In the genomic region with DNA sequence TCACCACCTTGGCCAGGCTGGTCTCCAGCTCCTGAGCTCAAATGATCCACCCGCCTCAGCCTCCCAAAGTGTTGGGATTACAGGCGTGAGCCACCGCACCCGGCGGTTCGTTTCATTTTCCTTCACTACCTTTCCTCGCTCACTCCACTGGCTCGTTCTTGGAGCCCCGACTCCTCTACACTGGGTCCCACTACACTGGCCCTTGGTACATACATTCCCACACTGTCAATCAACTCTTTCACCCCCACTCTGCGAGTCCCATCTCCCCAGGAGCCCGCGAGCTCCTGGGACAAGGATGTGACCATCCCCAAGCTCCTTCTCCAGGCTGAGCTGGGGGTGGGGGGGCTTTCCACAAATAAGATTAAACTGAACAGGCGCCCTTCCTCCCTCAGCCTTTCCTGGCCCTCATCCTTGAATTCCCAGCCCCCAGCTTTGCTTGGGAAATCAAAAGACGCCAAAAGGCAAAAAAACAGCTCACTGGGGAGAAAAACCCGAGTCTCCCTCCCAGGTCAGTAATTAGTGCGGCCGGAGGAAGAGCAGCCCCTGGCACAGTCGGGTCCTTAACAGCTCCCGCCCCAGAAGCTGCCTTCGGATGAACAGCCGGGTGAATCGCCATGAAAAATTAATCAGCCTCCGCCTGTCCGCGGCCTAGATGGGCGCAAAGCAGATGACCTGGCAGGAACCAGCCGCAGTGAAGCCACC, we compare ENCODE assay signal across 8 cellular contexts. TPM values are rescaled to one million over a fixed set of nuclear protein-coding genes. Genes with fewer than 3 reads are reported as not detected.
DNase-seq lines count a peak whose midpoint lies in the region; ATAC-seq, FAIRE-seq and TF ChIP-seq lines count a peak whose summit lies in the region.

No MANE protein-coding gene starts in this region.

- peak overlapping the region; percentile 64 for H3K27ac Mint-ChIP-seq in astrocyte (ENCODE audit: unreplicated experiment)

- intact Hi-C loops in uterus (cut with DNase I; ENCODE audit: low total_unique reads), result loop anchor here (10.0 kb wide), 1 partner anchor 1401 kb away; no protein-coding TSS in a partner anchor

- peaks cover 26% of the 10 kb centered on the region for H3K27me3 ChIP-seq in ACC112 (ENCODE audit: insufficient read depth, low read length)
- peaks cover 9% of the 10 kb centered on the region for H3K27me3 ChIP-seq in astrocyte (ENCODE audit: insufficient read depth, low read length)
- peaks cover 14 to 26% of the 10 kb centered on the region in 2 donors for H3K27me3 ChIP-seq in mucosa of rectum (ENCODE audit: control insufficient read depth in 2 of 2, insufficient read depth in 2 of 2, low read length in 2 of 2)
- no peaks in the 10 kb centered on the region for H3K27me3 ChIP-seq in uterus

- H3K36me3 ChIP-seq in ACC112 (ENCODE audit: insufficient read depth, low read length), result no peaks in the 10 kb centered on the region
- H3K36me3 ChIP-seq in astrocyte (ENCODE audit: insufficient read depth, low read length), result no peaks in the 10 kb centered on the region
- H3K36me3 ChIP-seq in mucosa of rectum (ENCODE audit: control insufficient read depth in 2 of 2, insufficient read depth in 2 of 2, low read length in 2 of 2), result no peaks in the 10 kb centered on the region
- no peaks in the 10 kb centered on the region for H3K36me3 ChIP-seq in uterus

- no peak overlapping the region for H3K4me3 Mint-ChIP-seq in astrocyte (ENCODE audit: unreplicated experiment)

- H3K9ac ChIP-seq in astrocyte (ENCODE audit: low read length), result peak overlapping the region; percentile 5
- no peak overlapping the region for H3K9ac ChIP-seq in mucosa of rectum (ENCODE audit: low read depth in 1 of 2, low read length in 2 of 2)

- no peak for TF ChIP-seq POLR2A in uterus (IDR thresholded peaks at IDR 0.05)

- no peak for DNase-seq in astrocyte (ENCODE audit: low read depth)
- DNase-seq in COLO829 (ENCODE audit: low spot score), result no peak
- DNase-seq in uterus, result no peak

- H3K36me3 Mint-ChIP-seq in astrocyte (ENCODE audit: low read depth, unreplicated experiment), result no peaks in the 10 kb centered on the region

- H3K4me1 ChIP-seq in ACC112 (ENCODE audit: control insufficient read depth, insufficient read depth, low read length, unreplicated experiment), result no peaks in the 10 kb centered on the region
- peaks cover 8% of the 10 kb centered on the region for H3K4me1 ChIP-seq in astrocyte (ENCODE audit: insufficient read depth, low read length)
- H3K4me1 ChIP-seq in mucosa of rectum (ENCODE audit: control insufficient read depth in 2 of 2, insufficient read depth in 2 of 2, low read length in 2 of 2), result peaks cover 0 to 7% of the 10 kb centered on the region in 2 donors
- peaks cover 0 to 4% of the 10 kb centered on the region in 2 donors for H3K4me1 ChIP-seq in uterus

- H3K79me2 ChIP-seq in ACC112 (ENCODE audit: control insufficient read depth, insufficient read depth, low read length, unreplicated experiment) (no peaks in the 10 kb centered on the region), astrocyte (ENCODE audit: insufficient read depth, low read length) (no peaks in the 10 kb centered on the region)

- H3K9me3 ChIP-seq in astrocyte (ENCODE audit: insufficient read depth, low read depth, low read length) (no peaks in the 10 kb centered on the region), mucosa of rectum (ENCODE audit: control insufficient read depth in 2 of 2, low read length in 2 of 2) (no peaks in the 10 kb centered on the region), uterus (no peaks in the 10 kb centered on the region)

- FAIRE-seq in astrocyte (lab: Jason Lieb, UNC), result no peak

- H2AFZ ChIP-seq in ACC112 (ENCODE audit: low read length, unreplicated experiment) (no peak overlapping the region), astrocyte (ENCODE audit: low read depth, low read length) (peak overlapping the region; percentile 75)

- H3K4me3 ChIP-seq in ACC112 (ENCODE audit: low read depth, low read length), result peak overlapping the region; percentile 52; the same call in 1 of the 2 replicates
- H3K4me3 ChIP-seq in astrocyte (ENCODE audit: insufficient read depth, low read depth, low read length), result peak overlapping the region; percentile 43
- peak overlapping the region; percentile 25 to 65 for H3K4me3 ChIP-seq in mucosa of rectum (ENCODE audit: low read length in 2 of 2)
- peak overlapping the region in 1 of 2 donors; percentile 37 for H3K4me3 ChIP-seq in uterus

- peaks cover 33% of the 10 kb centered on the region for H3K27me3 Mint-ChIP-seq in astrocyte (ENCODE audit: low read depth, unreplicated experiment)

- H3K4me2 ChIP-seq in astrocyte (ENCODE audit: low read length), result peak overlapping the region; percentile 84

- TF ChIP-seq CTCF in astrocyte (IDR thresholded peaks at IDR 0.05; ENCODE audit: insufficient read depth, low read depth, low read length) (no peak), uterus (IDR thresholded peaks at IDR 0.05) (no peak)

- ATAC-seq in GM19463 (IDR thresholded peaks at IDR 0.05; ENCODE audit: unreplicated experiment) (peak; percentile 12), HG03571 (IDR thresholded peaks at IDR 0.05; ENCODE audit: unreplicated experiment) (no peak), HG02759 (IDR thresholded peaks at IDR 0.05; ENCODE audit: unreplicated experiment) (no peak)

- peaks cover 13% of the 10 kb centered on the region for H3K4me1 Mint-ChIP-seq in astrocyte (ENCODE audit: low read depth, unreplicated experiment)

- no peak overlapping the region for H3K27ac ChIP-seq in ACC112 (ENCODE audit: low read depth, low read length)
- no peak overlapping the region for H3K27ac ChIP-seq in astrocyte (ENCODE audit: low read depth, low read length)
- no peak overlapping the region for H3K27ac ChIP-seq in mucosa of rectum (ENCODE audit: low read depth in 2 of 2, low read length in 2 of 2)
- no peak overlapping the region for H3K27ac ChIP-seq in uterus

- H3K9me3 Mint-ChIP-seq in astrocyte (ENCODE audit: unreplicated experiment), result no peaks in the 10 kb centered on the region

- H4K20me1 ChIP-seq in astrocyte (ENCODE audit: insufficient read depth, low read length), result no peaks in the 10 kb centered on the region

RNA-seq across cellular contexts. Expression of a gene that starts 42.8 kb away (rescaled TPM):
- not detected in 2 replicates for total RNA-seq in astrocyte
- total RNA-seq in uterus, result 1 to 10 TPM in 1 of 4 donors, under 1 TPM in 1, not detected in 2; 0.73 to 4.4 TPM
